Comparison of ENCODE assay signal across 5 cellular contexts in the genomic region with DNA sequence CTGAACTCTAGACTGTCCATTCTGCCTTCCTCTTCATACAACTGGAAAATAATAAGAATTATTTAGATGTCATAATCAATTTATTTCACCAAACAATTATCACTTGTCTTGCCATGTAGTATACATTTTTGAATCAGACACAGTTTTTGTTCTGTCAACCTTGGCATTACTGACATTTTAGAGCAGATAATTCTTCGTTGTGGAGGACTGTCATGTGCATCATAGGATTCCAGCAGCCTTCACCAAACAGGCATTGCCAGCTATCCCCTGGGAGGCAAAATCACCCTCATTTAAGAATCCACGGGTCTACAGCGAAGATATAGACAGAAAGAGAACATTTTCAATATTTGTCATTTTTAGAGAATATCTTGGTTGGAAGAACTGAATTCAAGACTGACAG.
"Had no signal": no experiment of that assay in that cellular context is flagged by ENCODE, and none has a peak within 500 bp of the region (broad histone marks: within the 10 kb centered on the region; RNA-seq: fewer than 3 reads in every experiment).

No MANE protein-coding gene starts in this region.

- H3K27me3 Mint-ChIP-seq: IgD-negative memory B cell had no signal

- H3K27ac ChIP-seq: HL-60 had no signal

- H3K4me3 ChIP-seq: K562 had no signal

- DNase-seq: IMR-90, KBM-7 had no signal

- H3K9me3 Mint-ChIP-seq: IgD-negative memory B cell had no signal
